In the genomic region with DNA sequence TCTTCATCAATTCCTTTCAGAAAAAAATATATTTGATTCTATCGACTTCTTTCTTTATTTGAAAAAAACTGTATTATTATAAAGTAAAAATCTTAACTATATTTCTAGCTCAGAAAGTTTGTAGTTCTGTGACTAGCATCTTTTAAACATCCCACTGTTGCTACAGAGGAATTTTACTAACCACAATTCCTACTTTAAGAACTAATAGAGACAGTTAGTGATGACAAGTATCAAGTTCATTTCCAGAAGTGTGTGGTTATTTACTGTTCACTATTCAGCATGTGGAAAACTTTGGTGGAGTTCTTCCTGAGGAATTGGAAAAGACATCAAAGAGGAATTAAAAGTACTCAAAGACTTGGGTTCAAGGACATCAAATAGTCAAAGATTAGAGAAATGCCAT, we compare ENCODE assay signal across 1 cellular context.
TF ChIP-seq lines count a peak whose summit lies in the region.

No MANE protein-coding gene starts in this region.

TF ChIP-seq in SK-N-SH, 30 proteins besides CTCF, POLR2A, EP300 and RAD21:
- TF ChIP-seq PBX3 (IDR thresholded peaks at IDR 0.05) (peak; percentile 37; the same call in 1 of the 2 replicates), GABPA (IDR thresholded peaks at IDR 0.05; ENCODE audit: low read depth) (no peak), TCF12 (IDR thresholded peaks at IDR 0.05) (0 out of 2 replicates have a peak, but pooled peaks have one; percentile 8)
